Comparison of ENCODE assay signal across 1 cellular context in genomic region chr2:113679457-113679856, GRCh38.
TF ChIP-seq lines count a peak whose summit lies in the region.

No MANE protein-coding gene starts in this region.

TF ChIP-seq in K562, 482 proteins besides CTCF, POLR2A, EP300 and RAD21:
- TF ChIP-seq HCFC1 (IDR thresholded peaks at IDR 0.05; ENCODE audit: low read depth, low read length) (no peak), NFE2 (IDR thresholded peaks at IDR 0.05; ENCODE audit: low read depth) (peak; percentile 28; the same call in 1 of the 2 replicates)
